ENCODE assay signal across 1 cellular context in genomic region chr2:223989206-223989859, GRCh38.
TF ChIP-seq lines count a peak whose summit lies in the region.

No MANE protein-coding gene starts in this region.

TF ChIP-seq in K562, 482 proteins besides CTCF, POLR2A, EP300 and RAD21:
- TF ChIP-seq MYC (IDR thresholded peaks at IDR 0.05; ENCODE audit: low read depth, low read length): no peak
- TF ChIP-seq MYC (CRISPR knock-in tag; IDR thresholded peaks at IDR 0.05; ENCODE audit: borderline replicate concordance, low read depth): no peak
- no peak for TF ChIP-seq SIX5 (IDR thresholded peaks at IDR 0.05; ENCODE audit: borderline replicate concordance in 1 of 2, insufficient read depth in 1 of 2, low read depth in 1 of 2, low read length in 2 of 2)
- TF ChIP-seq CTCFL (IDR thresholded peaks at IDR 0.05; ENCODE audit: borderline replicate concordance, insufficient read depth, low read depth, low read length, poor library complexity, severe bottlenecking): peak; percentile 48
- no peak for TF ChIP-seq ZNF696 (CRISPR knock-in tag; conservative IDR thresholded peaks at IDR 0.05)
- no peak for TF ChIP-seq NFYB (IDR thresholded peaks at IDR 0.05; ENCODE audit: extremely low read depth, insufficient read length)
- no peak for TF ChIP-seq ZNF639 (CRISPR knock-in tag; conservative IDR thresholded peaks at IDR 0.05 in 1 of 2, IDR thresholded peaks at IDR 0.05 in 1 of 2)
- 0 out of 2 replicates have a peak, but pooled peaks have one; percentile 33 for TF ChIP-seq PKNOX1 (IDR thresholded peaks at IDR 0.05)
- no peak for TF ChIP-seq ATF6 (CRISPR knock-in tag; IDR thresholded peaks at IDR 0.05)
